Comparison of ENCODE assay signal across 1 cellular context in genomic region chr1:234583755-234584430, GRCh38.
TF ChIP-seq lines count a peak whose summit lies in the region.

No MANE protein-coding gene starts in this region.

TF ChIP-seq in K562, 482 proteins besides CTCF, POLR2A, EP300 and RAD21 (continued from another document and continues in another):
- no peak for TF ChIP-seq ZBTB2 (IDR thresholded peaks at IDR 0.05)
- TF ChIP-seq ZNF263 (CRISPR knock-in tag; IDR thresholded peaks at IDR 0.05; ENCODE audit: borderline replicate concordance): no peak
- TF ChIP-seq POLR2H (tag; IDR thresholded peaks at IDR 0.05; ENCODE audit: low read depth): no peak; the same call in 1 of the 2 replicates
- TF ChIP-seq SMARCC2 (IDR thresholded peaks at IDR 0.05; ENCODE audit: low read depth): no peak
- TF ChIP-seq ZNF696 (CRISPR knock-in tag; conservative IDR thresholded peaks at IDR 0.05): no peak
- peak; percentile 54 for TF ChIP-seq JUND (IDR thresholded peaks at IDR 0.05; ENCODE audit: borderline replicate concordance, low read depth, low read length)
- TF ChIP-seq JUND (tag; IDR thresholded peaks at IDR 0.05; ENCODE audit: borderline replicate concordance, low read depth, low read length): no peak; the same call in 1 of the 3 replicates
- no peak for TF ChIP-seq THAP12 (CRISPR knock-in tag; IDR thresholded peaks at IDR 0.05)
- TF ChIP-seq SMAD4 (CRISPR knock-in tag; conservative IDR thresholded peaks at IDR 0.05): peak; percentile 77
- TF ChIP-seq CREBBP (IDR thresholded peaks at IDR 0.05; ENCODE audit: low read depth, low read length): no peak
- peak; percentile 63 for TF ChIP-seq SMARCA4 (IDR thresholded peaks at IDR 0.05)
- no peak for TF ChIP-seq CSDE1 (IDR thresholded peaks at IDR 0.05)
- TF ChIP-seq ZNF282 (CRISPR knock-in tag; IDR thresholded peaks at IDR 0.05): no peak
- TF ChIP-seq, protein P1, sequence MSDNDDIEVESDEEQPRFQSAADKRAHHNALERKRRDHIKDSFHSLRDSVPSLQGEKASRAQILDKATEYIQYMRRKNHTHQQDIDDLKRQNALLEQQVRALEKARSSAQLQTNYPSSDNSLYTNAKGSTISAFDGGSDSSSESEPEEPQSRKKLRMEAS (CRISPR knock-in tag; IDR thresholded peaks at IDR 0.05): no peak
- TF ChIP-seq NFRKB (IDR thresholded peaks at IDR 0.05; ENCODE audit: low read depth): peak; percentile 47; the same call in 1 of the 2 replicates
- TF ChIP-seq ZEB2 (IDR thresholded peaks at IDR 0.05): no peak
- no peak for TF ChIP-seq POLR2AphosphoS5 (IDR thresholded peaks at IDR 0.05; ENCODE audit: control insufficient read depth, insufficient read depth, low read depth, low read length)
- TF ChIP-seq, protein P2, sequence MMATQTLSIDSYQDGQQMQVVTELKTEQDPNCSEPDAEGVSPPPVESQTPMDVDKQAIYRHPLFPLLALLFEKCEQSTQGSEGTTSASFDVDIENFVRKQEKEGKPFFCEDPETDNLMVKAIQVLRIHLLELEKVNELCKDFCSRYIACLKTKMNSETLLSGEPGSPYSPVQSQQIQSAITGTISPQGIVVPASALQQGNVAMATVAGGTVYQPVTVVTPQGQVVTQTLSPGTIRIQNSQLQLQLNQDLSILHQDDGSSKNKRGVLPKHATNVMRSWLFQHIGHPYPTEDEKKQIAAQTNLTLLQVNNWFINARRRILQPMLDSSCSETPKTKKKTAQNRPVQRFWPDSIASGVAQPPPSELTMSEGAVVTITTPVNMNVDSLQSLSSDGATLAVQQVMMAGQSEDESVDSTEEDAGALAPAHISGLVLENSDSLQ (IDR thresholded peaks at IDR 0.05): peak; percentile 52; the same call in 1 of the 2 replicates
- TF ChIP-seq, protein P3, sequence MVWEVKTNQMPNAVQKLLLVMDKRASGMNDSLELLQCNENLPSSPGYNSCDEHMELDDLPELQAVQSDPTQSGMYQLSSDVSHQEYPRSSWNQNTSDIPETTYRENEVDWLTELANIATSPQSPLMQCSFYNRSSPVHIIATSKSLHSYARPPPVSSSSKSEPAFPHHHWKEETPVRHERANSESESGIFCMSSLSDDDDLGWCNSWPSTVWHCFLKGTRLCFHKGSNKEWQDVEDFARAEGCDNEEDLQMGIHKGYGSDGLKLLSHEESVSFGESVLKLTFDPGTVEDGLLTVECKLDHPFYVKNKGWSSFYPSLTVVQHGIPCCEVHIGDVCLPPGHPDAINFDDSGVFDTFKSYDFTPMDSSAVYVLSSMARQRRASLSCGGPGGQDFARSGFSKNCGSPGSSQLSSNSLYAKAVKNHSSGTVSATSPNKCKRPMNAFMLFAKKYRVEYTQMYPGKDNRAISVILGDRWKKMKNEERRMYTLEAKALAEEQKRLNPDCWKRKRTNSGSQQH (CRISPR knock-in tag; IDR thresholded peaks at IDR 0.05): 0 out of 2 replicates have a peak, but pooled peaks have one; percentile 5
- TF ChIP-seq RBM25 (IDR thresholded peaks at IDR 0.05; ENCODE audit: low read depth, low read length, severe bottlenecking): no peak
- no peak for TF ChIP-seq SPI1 (IDR thresholded peaks at IDR 0.05; ENCODE audit: borderline replicate concordance, low read depth, low read length)
- TF ChIP-seq OTX1 (CRISPR knock-in tag; IDR thresholded peaks at IDR 0.05): no peak
- peak; percentile 42; the same call in 1 of the 2 replicates for TF ChIP-seq MYC (IDR thresholded peaks at IDR 0.05; ENCODE audit: low read depth, low read length)
- 0 out of 2 replicates have a peak, but pooled peaks have one; percentile 18 for TF ChIP-seq MYC (CRISPR knock-in tag; IDR thresholded peaks at IDR 0.05; ENCODE audit: borderline replicate concordance, low read depth)
- TF ChIP-seq, protein P4, sequence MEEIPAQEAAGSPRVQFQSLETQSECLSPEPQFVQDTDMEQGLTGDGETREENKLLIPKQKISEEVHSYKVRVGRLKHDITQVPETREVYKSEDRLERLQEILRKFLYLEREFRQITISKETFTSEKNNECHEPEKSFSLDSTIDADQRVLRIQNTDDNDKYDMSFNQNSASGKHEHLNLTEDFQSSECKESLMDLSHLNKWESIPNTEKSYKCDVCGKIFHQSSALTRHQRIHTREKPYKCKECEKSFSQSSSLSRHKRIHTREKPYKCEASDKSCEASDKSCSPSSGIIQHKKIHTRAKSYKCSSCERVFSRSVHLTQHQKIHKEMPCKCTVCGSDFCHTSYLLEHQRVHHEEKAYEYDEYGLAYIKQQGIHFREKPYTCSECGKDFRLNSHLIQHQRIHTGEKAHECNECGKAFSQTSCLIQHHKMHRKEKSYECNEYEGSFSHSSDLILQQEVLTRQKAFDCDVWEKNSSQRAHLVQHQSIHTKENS (CRISPR knock-in tag; IDR thresholded peaks at IDR 0.05): no peak
- TF ChIP-seq ZNF3 (CRISPR knock-in tag; IDR thresholded peaks at IDR 0.05): no peak
- no peak for TF ChIP-seq EHMT2 (IDR thresholded peaks at IDR 0.05)
- no peak for TF ChIP-seq TOE1 (IDR thresholded peaks at IDR 0.05; ENCODE audit: borderline replicate concordance)
- TF ChIP-seq TOE1 (CRISPR knock-in tag; IDR thresholded peaks at IDR 0.05; ENCODE audit: borderline replicate concordance, low read depth): no peak
- TF ChIP-seq ZNF518B (CRISPR knock-in tag; IDR thresholded peaks at IDR 0.05): no peak
- TF ChIP-seq MYNN (IDR thresholded peaks at IDR 0.05): no peak
- TF ChIP-seq MYNN (CRISPR knock-in tag; IDR thresholded peaks at IDR 0.05): no peak
- TF ChIP-seq, protein P5, sequence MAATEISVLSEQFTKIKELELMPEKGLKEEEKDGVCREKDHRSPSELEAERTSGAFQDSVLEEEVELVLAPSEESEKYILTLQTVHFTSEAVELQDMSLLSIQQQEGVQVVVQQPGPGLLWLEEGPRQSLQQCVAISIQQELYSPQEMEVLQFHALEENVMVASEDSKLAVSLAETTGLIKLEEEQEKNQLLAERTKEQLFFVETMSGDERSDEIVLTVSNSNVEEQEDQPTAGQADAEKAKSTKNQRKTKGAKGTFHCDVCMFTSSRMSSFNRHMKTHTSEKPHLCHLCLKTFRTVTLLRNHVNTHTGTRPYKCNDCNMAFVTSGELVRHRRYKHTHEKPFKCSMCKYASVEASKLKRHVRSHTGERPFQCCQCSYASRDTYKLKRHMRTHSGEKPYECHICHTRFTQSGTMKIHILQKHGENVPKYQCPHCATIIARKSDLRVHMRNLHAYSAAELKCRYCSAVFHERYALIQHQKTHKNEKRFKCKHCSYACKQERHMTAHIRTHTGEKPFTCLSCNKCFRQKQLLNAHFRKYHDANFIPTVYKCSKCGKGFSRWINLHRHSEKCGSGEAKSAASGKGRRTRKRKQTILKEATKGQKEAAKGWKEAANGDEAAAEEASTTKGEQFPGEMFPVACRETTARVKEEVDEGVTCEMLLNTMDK (IDR thresholded peaks at IDR 0.05; ENCODE audit: borderline replicate concordance, insufficient read depth, low read depth, low read length, poor library complexity, severe bottlenecking): no peak
- TF ChIP-seq, protein P6, sequence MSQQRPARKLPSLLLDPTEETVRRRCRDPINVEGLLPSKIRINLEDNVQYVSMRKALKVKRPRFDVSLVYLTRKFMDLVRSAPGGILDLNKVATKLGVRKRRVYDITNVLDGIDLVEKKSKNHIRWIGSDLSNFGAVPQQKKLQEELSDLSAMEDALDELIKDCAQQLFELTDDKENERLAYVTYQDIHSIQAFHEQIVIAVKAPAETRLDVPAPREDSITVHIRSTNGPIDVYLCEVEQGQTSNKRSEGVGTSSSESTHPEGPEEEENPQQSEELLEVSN (IDR thresholded peaks at IDR 0.05; ENCODE audit: borderline replicate concordance in 1 of 2, extremely low read depth in 1 of 2, insufficient read depth in 1 of 2, insufficient read length in 1 of 2, low read depth in 1 of 2, low read length in 1 of 2, poor library complexity in 1 of 2, severe bottlenecking in 1 of 2): no peak
- TF ChIP-seq, protein P7, sequence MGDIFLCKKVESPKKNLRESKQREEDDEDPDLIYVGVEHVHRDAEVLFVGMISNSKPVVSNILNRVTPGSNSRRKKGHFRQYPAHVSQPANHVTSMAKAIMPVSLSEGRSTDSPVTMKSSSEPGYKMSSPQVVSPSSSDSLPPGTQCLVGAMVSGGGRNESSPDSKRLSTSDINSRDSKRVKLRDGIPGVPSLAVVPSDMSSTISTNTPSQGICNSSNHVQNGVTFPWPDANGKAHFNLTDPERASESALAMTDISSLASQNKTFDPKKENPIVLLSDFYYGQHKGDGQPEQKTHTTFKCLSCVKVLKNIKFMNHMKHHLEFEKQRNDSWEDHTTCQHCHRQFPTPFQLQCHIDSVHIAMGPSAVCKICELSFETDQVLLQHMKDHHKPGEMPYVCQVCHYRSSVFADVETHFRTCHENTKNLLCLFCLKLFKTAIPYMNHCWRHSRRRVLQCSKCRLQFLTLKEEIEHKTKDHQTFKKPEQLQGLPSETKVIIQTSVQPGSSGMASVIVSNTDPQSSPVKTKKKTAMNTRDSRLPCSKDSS (IDR thresholded peaks at IDR 0.05; ENCODE audit: low read depth, partially characterized antibody): no peak
- TF ChIP-seq TEAD4 (IDR thresholded peaks at IDR 0.05; ENCODE audit: low read length): peak; percentile 21; the same call in 1 of the 2 replicates
- no peak for TF ChIP-seq TEAD4 (CRISPR knock-in tag; IDR thresholded peaks at IDR 0.05; ENCODE audit: borderline replicate concordance)
- TF ChIP-seq ZKSCAN1 (IDR thresholded peaks at IDR 0.05; ENCODE audit: low read depth, low read length): no peak
- TF ChIP-seq, protein P8, sequence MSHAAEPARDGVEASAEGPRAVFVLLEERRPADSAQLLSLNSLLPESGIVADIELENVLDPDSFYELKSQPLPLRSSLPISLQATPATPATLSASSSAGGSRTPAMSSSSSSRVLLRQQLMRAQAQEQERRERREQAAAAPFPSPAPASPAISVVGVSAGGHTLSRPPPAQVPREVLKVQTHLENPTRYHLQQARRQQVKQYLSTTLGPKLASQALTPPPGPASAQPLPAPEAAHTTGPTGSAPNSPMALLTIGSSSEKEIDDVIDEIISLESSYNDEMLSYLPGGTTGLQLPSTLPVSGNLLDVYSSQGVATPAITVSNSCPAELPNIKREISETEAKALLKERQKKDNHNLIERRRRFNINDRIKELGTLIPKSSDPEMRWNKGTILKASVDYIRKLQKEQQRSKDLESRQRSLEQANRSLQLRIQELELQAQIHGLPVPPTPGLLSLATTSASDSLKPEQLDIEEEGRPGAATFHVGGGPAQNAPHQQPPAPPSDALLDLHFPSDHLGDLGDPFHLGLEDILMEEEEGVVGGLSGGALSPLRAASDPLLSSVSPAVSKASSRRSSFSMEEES (CRISPR knock-in tag; IDR thresholded peaks at IDR 0.05): no peak
- TF ChIP-seq CBFB (CRISPR knock-in tag; IDR thresholded peaks at IDR 0.05): no peak
- TF ChIP-seq MCM3 (IDR thresholded peaks at IDR 0.05): peak; percentile 67; the same call in 1 of the 2 replicates
- 0 out of 2 replicates have a peak, but pooled peaks have one; percentile 10 for TF ChIP-seq ERF (CRISPR knock-in tag; IDR thresholded peaks at IDR 0.05)
- TF ChIP-seq, protein P9, sequence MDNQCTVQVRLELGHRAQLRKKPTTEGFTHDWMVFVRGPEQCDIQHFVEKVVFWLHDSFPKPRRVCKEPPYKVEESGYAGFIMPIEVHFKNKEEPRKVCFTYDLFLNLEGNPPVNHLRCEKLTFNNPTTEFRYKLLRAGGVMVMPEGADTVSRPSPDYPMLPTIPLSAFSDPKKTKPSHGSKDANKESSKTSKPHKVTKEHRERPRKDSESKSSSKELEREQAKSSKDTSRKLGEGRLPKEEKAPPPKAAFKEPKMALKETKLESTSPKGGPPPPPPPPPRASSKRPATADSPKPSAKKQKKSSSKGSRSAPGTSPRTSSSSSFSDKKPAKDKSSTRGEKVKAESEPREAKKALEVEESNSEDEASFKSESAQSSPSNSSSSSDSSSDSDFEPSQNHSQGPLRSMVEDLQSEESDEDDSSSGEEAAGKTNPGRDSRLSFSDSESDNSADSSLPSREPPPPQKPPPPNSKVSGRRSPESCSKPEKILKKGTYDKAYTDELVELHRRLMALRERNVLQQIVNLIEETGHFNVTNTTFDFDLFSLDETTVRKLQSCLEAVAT (IDR thresholded peaks at IDR 0.05): no peak
